Comparison of ENCODE assay signal across 10 cellular contexts in genomic region chr17:61551255-61551742, GRCh38. TPM values are rescaled to one million over a fixed set of nuclear protein-coding genes. Genes with fewer than 3 reads are reported as not detected.
DNase-seq lines count a peak whose midpoint lies in the region; ATAC-seq, FAIRE-seq and TF ChIP-seq lines count a peak whose summit lies in the region.
"Had no signal": no experiment of that assay in that cellular context is flagged by ENCODE, and none has a peak within 500 bp of the region (broad histone marks: within the 10 kb centered on the region; RNA-seq: fewer than 3 reads in every experiment).

No MANE protein-coding gene starts in this region.

- H3K9me3 ChIP-seq in Karpas-422 (ENCODE audit: low read length) (no peaks in the 10 kb centered on the region), tibial nerve (peaks cover 0 to 5% (median 0%) of the 10 kb centered on the region in 4 donors), T-helper 17 cell (ENCODE audit: control insufficient read depth, low read length, poor library complexity, severe bottlenecking) (no peaks in the 10 kb centered on the region)

- H3K27me3 ChIP-seq in Karpas-422 (ENCODE audit: low read length): no peaks in the 10 kb centered on the region
- peaks cover 0 to 12% of the 10 kb centered on the region in 2 donors for H3K27me3 ChIP-seq in tibial nerve

- no peaks in the 10 kb centered on the region for H4K20me1 ChIP-seq in Karpas-422 (ENCODE audit: insufficient read depth, low read depth, low read length)

- peak; percentile 46 to 57 (median 52) for TF ChIP-seq CTCF in tibial nerve (IDR thresholded peaks at IDR 0.05)

- no peak overlapping the region for H2AFZ ChIP-seq in Karpas-422 (ENCODE audit: low read length)

- no peak for TF ChIP-seq POLR2A in tibial nerve (IDR thresholded peaks at IDR 0.05)

- WGBS in tibial nerve, 2 donors: 7 to 21% methylated on average over 6 of the region's 6 CpGs

- H3K4me3 ChIP-seq in Karpas-422 (ENCODE audit: low read length): no peak overlapping the region
- no peak overlapping the region for H3K4me3 ChIP-seq in tibial nerve

- H3K36me3 ChIP-seq in Karpas-422 (ENCODE audit: insufficient read depth, low read length) (no peaks in the 10 kb centered on the region), tibial nerve (no peaks in the 10 kb centered on the region)

- no peak overlapping the region for H3K27ac Mint-ChIP-seq in T-helper 17 cell
- H3K27ac Mint-ChIP-seq: naive thymus-derived CD8-positive, alpha-beta T cell; T-helper 1 cell treated with Interleukin-12 subunit alpha and Interleukin-12 subunit beta and Interleukin-4 antibody, amounts not matched to agents 30 μg/mL and 1 μg/mL, for 36 hours had no signal

- H3K27me3 Mint-ChIP-seq in T-helper 17 cell: peaks cover 58% of the 10 kb centered on the region

- peak; percentile 77 for DNase-seq in ELR (ENCODE audit: low read depth)
- DNase-seq in Karpas-422: peak; percentile 56
- DNase-seq in glomerular visceral epithelial cell (ENCODE audit: extremely low spot score): peak; percentile 41
- no peak for DNase-seq in tibial nerve (ENCODE audit: low spot score in 2 of 2)
- no peak for DNase-seq in T-helper 17 cell

- H3K4me2 ChIP-seq in Karpas-422 (ENCODE audit: low read depth, low read length, poor library complexity, severe bottlenecking): no peak overlapping the region

- no peaks in the 10 kb centered on the region for H3K4me1 ChIP-seq in Karpas-422 (ENCODE audit: low read length)
- H3K4me1 ChIP-seq in tibial nerve: no peaks in the 10 kb centered on the region

- no peak overlapping the region for H3K9ac ChIP-seq in Karpas-422 (ENCODE audit: low read length)

- no peak for TF ChIP-seq EP300 in tibial nerve (IDR thresholded peaks at IDR 0.05)

- no peaks in the 10 kb centered on the region for H3K79me2 ChIP-seq in Karpas-422 (ENCODE audit: low read length)

- H3K9me2 ChIP-seq in Karpas-422 (replicated peaks; ENCODE audit: insufficient read depth, low read length): no peaks in the 10 kb centered on the region

- ATAC-seq in GM21381 (IDR thresholded peaks at IDR 0.05; ENCODE audit: unreplicated experiment) (no peak), HG03378 (IDR thresholded peaks at IDR 0.05; ENCODE audit: unreplicated experiment) (no peak), T-helper 17 cell (no peak)
- ATAC-seq: naive thymus-derived CD8-positive, alpha-beta T cell had no signal

- peak; percentile 93 for FAIRE-seq in TTC549 (lab: Jason Lieb, UNC)

- H3K27ac ChIP-seq in Karpas-422 (ENCODE audit: low read length) (no peak overlapping the region), tibial nerve (no peak overlapping the region)

- no peak overlapping the region for H3K4me3 Mint-ChIP-seq in T-helper 17 cell
- H3K4me3 Mint-ChIP-seq: naive thymus-derived CD8-positive, alpha-beta T cell; T-helper 1 cell treated with Interleukin-12 subunit alpha and Interleukin-12 subunit beta and Interleukin-4 antibody, amounts not matched to agents 30 μg/mL and 1 μg/mL, for 36 hours had no signal

- H3K4me1 Mint-ChIP-seq in T-helper 17 cell: peaks cover 5% of the 10 kb centered on the region

- H3K36me3 Mint-ChIP-seq in T-helper 17 cell (ENCODE audit: low read depth): peaks cover 4% of the 10 kb centered on the region
- H3K36me3 Mint-ChIP-seq: naive thymus-derived CD8-positive, alpha-beta T cell had no signal

RNA-seq across cellular contexts. Expression of gene NACA2, which starts 39.7 kb away (rescaled TPM):
- total RNA-seq in Karpas-422 (2014; rRNA removed; shearing (Covaris generic); ENCODE audit: low replicate concordance): not detected in 2 replicates
- total RNA-seq in tibial nerve (not detected), T-helper 17 cell (not detected)
- total RNA-seq: naive thymus-derived CD8-positive, alpha-beta T cell had no signal

Comparison
In these comparisons a context has a peak if more than half of its experiments do, and no peak if none do; other contexts are left out.
1. DNase-seq: peak in ELR (single experiment), Karpas-422 (single experiment) and glomerular visceral epithelial cell (single experiment); none in tibial nerve (0 of 2) and T-helper 17 cell (0 of 3).